Comparison of ENCODE assay signal across 37 cellular contexts in the genomic region with DNA sequence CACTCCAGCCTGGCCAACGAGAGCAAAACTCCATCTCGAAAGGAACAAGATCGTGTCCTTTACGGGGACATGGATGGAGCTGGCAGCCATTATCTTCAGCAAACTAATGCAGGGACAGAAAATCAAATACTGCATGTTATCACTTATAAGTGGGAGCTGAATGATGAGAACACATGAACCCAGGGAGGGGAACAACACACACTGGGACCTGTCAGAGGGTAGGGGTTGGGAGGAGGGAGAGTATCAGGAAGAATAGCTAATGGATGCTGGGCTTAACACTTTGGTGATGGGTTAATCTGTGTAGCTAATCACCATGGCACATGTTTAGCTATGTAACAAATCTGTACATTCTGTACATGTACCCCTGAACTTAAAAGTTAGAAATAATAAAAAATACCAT. TPM values are rescaled to one million over a fixed set of nuclear protein-coding genes. Genes with fewer than 3 reads are reported as not detected.
"Had no signal": no experiment of that assay in that cellular context is flagged by ENCODE, and none has a peak within 500 bp of the region (broad histone marks: within the 10 kb centered on the region; RNA-seq: fewer than 3 reads in every experiment).

No MANE protein-coding gene starts in this region.

- ATAC-seq: activated naive CD4-positive, alpha-beta T cell treated with anti-CD3 and anti-CD28 coated beads, Interleukin-2, amount 50 U/mL, for 72 hours; activated naive CD8-positive, alpha-beta T cell treated with anti-CD3 and anti-CD28 coated beads, Interleukin-2, amount 50 U/mL, for 24 hours; activated T-cell treated with anti-CD3 and anti-CD28 coated beads, Interleukin-2, amount 50 U/mL, for 4 hours; activated T-cell treated with anti-CD3 and anti-CD28 coated beads, Interleukin-2, amount 50 U/mL, for 72 hours; activated T-helper 17 cell treated with anti-CD3 and anti-CD28 coated beads, Interleukin-2, amount 50 U/mL, for 72 hours; body of pancreas had no signal

- DNase-seq: activated effector memory CD4-positive, alpha-beta T cell treated with anti-CD3 and anti-CD28 coated beads, Interleukin-2, amount 50 U/mL, for 16 hours; activated effector memory CD4-positive, alpha-beta T cell treated with Interleukin-2 at 50 U/mL for 16 hours; activated gamma-delta T cell; activated gamma-delta T cell treated with Interleukin-2 at 50 U/mL for 16 hours; activated naive CD4-positive, alpha-beta T cell; activated naive CD4-positive, alpha-beta T cell treated with anti-CD3 and anti-CD28 coated beads for 36 hours; activated naive CD4-positive, alpha-beta T cell treated with anti-CD3 and anti-CD28 coated beads, Interleukin-2, amount 10 ng/mL, durations not matched to agents 7 days and 5 days; activated naive CD4-positive, alpha-beta T cell treated with anti-CD3 and anti-CD28 coated beads, Interleukin-2, amount 50 U/mL, for 16 hours; activated naive CD4-positive, alpha-beta T cell treated with Interleukin-2 at 50 U/mL for 16 hours; activated naive CD8-positive, alpha-beta T cell treated with anti-CD3 and anti-CD28 coated beads for 36 hours; activated naive CD8-positive, alpha-beta T cell treated with anti-CD3 and anti-CD28 coated beads, Interleukin-2, amount 10 ng/mL, durations not matched to agents 7 days and 5 days; activated naive CD8-positive, alpha-beta T cell treated with anti-CD3 and anti-CD28 coated beads, Interleukin-2, amount 50 U/mL, for 24 hours; activated T-cell treated with anti-CD3 and anti-CD28 coated beads, Interleukin-2, amount 50 U/mL, for 1 hour; activated T-cell treated with anti-CD3 and anti-CD28 coated beads, Interleukin-2, amount 50 U/mL, for 24 hours; activated T-cell treated with anti-CD3 and anti-CD28 coated beads, Interleukin-2, amount 50 U/mL, for 4 hours; activated T-cell treated with anti-CD3 and anti-CD28 coated beads, Interleukin-2, amount 50 U/mL, for 48 hours; activated T-cell treated with anti-CD3 and anti-CD28 coated beads, Interleukin-2, amount 50 U/mL, for 72 hours; adrenal gland; amniotic stem cell; amygdala; anterior cingulate cortex; aorta; body of pancreas; brain microvascular endothelial cell; caudate nucleus; central memory CD4-positive, alpha-beta T cell; cerebellar nuclear complex had no signal

RNA-seq across cellular contexts. Expression of a gene that starts 40.9 kb away (rescaled TPM):
- total RNA-seq: activated naive CD4-positive, alpha-beta T cell treated with anti-CD3 and anti-CD28 coated beads for 36 hours; activated naive CD4-positive, alpha-beta T cell treated with anti-CD3 and anti-CD28 coated beads, Interleukin-2, amount 50 U/mL, for 72 hours; activated naive CD8-positive, alpha-beta T cell treated with anti-CD3 and anti-CD28 coated beads for 36 hours; activated naive CD8-positive, alpha-beta T cell treated with anti-CD3 and anti-CD28 coated beads, Interleukin-2, amount 10 ng/mL, durations not matched to agents 7 days and 5 days; activated T-cell treated with anti-CD3 and anti-CD28 coated beads, Interleukin-2, amount 50 U/mL, for 4 hours; activated T-cell treated with anti-CD3 and anti-CD28 coated beads, Interleukin-2, amount 50 U/mL, for 72 hours; activated T-helper 1 cell treated with anti-CD3 and anti-CD28 coated beads, Interleukin-12 subunit alpha, Interleukin-12 subunit beta, Interleukin-2, Interleukin-4 antibody, amounts not matched to agents 30 ng/mL and 10 ng/mL and 1 ng/mL, durations not matched to agents 14 hours and 24 hours and 36 hours; activated T-helper 17 cell treated with anti-CD3 and anti-CD28 coated beads, Interleukin-2, amount 50 U/mL, for 72 hours; activated T-helper 2 cell treated with anti-CD3 and anti-CD28 coated beads, Interferon-gamma antibody, Interleukin-2, Interleukin-4, amounts not matched to agents 10 μg/mL and 5 μg/mL and 100 μg/mL, durations not matched to agents 14 hours and 24 hours and 36 hours; adrenal gland; aorta; ascending aorta; astrocyte; body of pancreas; bronchial epithelial cell; cardiac muscle cell; cerebellum; chondrocyte had no signal
